Comparison of ENCODE assay signal across 14 cellular contexts in the genomic region with DNA sequence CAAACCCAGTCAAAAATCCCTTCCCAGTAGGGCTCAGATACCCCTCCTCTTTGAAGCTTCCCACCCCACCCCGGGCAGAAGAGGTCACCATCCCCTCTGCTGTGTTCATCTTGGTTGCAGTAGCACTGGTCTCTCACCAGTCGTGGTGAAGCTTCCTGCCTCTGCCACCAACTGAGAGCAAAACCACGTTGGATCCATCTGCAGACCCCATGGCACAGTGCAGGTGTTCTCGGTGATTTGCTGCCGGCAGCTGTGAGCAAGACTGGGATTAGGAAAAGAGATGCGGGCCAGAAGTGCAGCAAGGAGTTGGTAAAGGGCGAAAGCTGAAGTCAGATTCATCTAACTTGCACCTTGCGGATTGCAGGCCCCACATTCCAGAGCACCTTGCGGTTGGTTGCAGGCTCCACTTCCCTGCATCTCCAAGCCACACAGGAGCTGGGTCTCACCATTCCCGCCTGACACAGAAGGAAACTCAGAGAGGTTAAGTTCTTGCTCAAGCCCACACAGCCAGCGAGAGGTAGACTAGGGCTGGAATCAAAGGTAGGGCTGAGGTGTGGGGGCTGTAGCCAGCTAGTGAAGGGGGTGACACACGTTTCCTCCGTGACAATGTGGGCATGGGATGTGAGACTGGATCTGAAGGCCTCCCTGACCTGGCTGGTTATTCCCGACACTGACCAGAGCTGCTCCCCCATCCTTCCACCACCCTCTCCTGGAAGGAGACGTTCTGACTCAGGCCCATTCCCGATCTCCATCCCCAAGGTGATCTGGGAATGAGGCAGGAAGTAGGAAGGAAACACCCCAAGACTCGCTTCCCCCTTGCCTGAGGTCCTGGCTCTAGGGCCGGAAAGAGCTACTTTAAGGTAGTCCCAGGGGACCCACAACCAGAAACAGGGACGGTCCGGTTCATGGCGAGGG. TPM values are rescaled to one million over a fixed set of nuclear protein-coding genes. Genes with fewer than 3 reads are reported as not detected.
DNase-seq lines count a peak whose midpoint lies in the region; ATAC-seq and TF ChIP-seq lines count a peak whose summit lies in the region.
"Had no signal": no experiment of that assay in that cellular context is flagged by ENCODE, and none has a peak within 500 bp of the region (broad histone marks: within the 10 kb centered on the region; RNA-seq: fewer than 3 reads in every experiment).

No MANE protein-coding gene starts in this region.

- DNase-seq in natural killer cell treated with Interleukin-12 subunit alpha and Interleukin-12 subunit beta and Interleukin-15 and Interleukin-18, amount 100 ng/mL, for 72 hours (ENCODE audit: low spot score), result peak; percentile 44
- DNase-seq in natural killer cell, result no peak
- DNase-seq in osteoblast (ENCODE audit: insufficient read length, low spot score, missing footprints), result peak; percentile 72
- DNase-seq in NCI-H774 (lab: John Stamatoyannopoulos, UW), result no peak
- no peak for DNase-seq in activated gamma-delta T cell treated with Interleukin-2 at 50 U/mL for 16 hours
- no peak for DNase-seq in occipital lobe (lab: John Stamatoyannopoulos, UW)
- DNase-seq in GM13977 (ENCODE audit: low spot score), result no peak
- DNase-seq: activated CD8-positive, alpha-beta T cell treated with anti-CD3 and anti-CD28 coated beads, Interleukin-2, amount 10 ng/mL, durations not matched to agents 7 days and 5 days; naive B cell had no signal

- peak overlapping the region in 1 of 2 donors; percentile 41 for H3K4me3 ChIP-seq in gastroesophageal sphincter
- no peak overlapping the region for H3K4me3 ChIP-seq in osteoblast (ENCODE audit: insufficient read depth, low read length)
- H3K4me3 ChIP-seq: smooth muscle cell had no signal

- H3K9me3 Mint-ChIP-seq in natural killer cell treated with Interleukin-12 subunit alpha and Interleukin-12 subunit beta and Interleukin-15 and Interleukin-18, amount 100 ng/mL, for 72 hours, result no peaks in the 10 kb centered on the region
- H3K9me3 Mint-ChIP-seq in natural killer cell, result no peaks in the 10 kb centered on the region
- H3K9me3 Mint-ChIP-seq: activated T-helper 2 cell treated with anti-CD3 and anti-CD28 coated beads, Interferon-gamma antibody, Interleukin-2, Interleukin-4, amounts not matched to agents 10 μg/mL and 5 μg/mL and 100 μg/mL, durations not matched to agents 14 hours and 24 hours and 36 hours; naive B cell had no signal

- in situ Hi-C loops in GM13977 (cut with MboI; ENCODE audit: low pct_unique_long_range_greater_than_20kb, low sequenced_read_pairs, unreplicated experiment), result no loop called here

- no peaks in the 10 kb centered on the region for H4K20me1 ChIP-seq in osteoblast (ENCODE audit: insufficient read depth, low read length)

- H3K27me3 ChIP-seq in gastroesophageal sphincter, result peaks cover 61% of the 10 kb centered on the region
- H3K27me3 ChIP-seq in osteoblast (ENCODE audit: insufficient read depth, low read length), result peaks cover 32% of the 10 kb centered on the region

- no peak for ATAC-seq in natural killer cell treated with Interleukin-12 subunit alpha and Interleukin-12 subunit beta and Interleukin-15 and Interleukin-18, amount 100 ng/mL, for 72 hours
- no peak for ATAC-seq in natural killer cell
- ATAC-seq in gastroesophageal sphincter, result peak; percentile 54
- ATAC-seq: activated CD8-positive, alpha-beta T cell treated with anti-CD3 and anti-CD28 coated beads, Interleukin-2, amount 10 ng/mL, durations not matched to agents 7 days and 5 days had no signal

- H3K4me1 ChIP-seq in gastroesophageal sphincter (peaks cover 0 to 2% (median 0%) of the 10 kb centered on the region in 3 donors), osteoblast (ENCODE audit: insufficient read depth, low read length) (no peaks in the 10 kb centered on the region)

- H3K36me3 Mint-ChIP-seq in natural killer cell treated with Interleukin-12 subunit alpha and Interleukin-12 subunit beta and Interleukin-15 and Interleukin-18, amount 100 ng/mL, for 72 hours, result no peaks in the 10 kb centered on the region
- no peaks in the 10 kb centered on the region for H3K36me3 Mint-ChIP-seq in natural killer cell
- H3K36me3 Mint-ChIP-seq: naive B cell had no signal

- no peak overlapping the region for H3K4me3 Mint-ChIP-seq in natural killer cell treated with Interleukin-12 subunit alpha and Interleukin-12 subunit beta and Interleukin-15 and Interleukin-18, amount 100 ng/mL, for 72 hours
- no peak overlapping the region for H3K4me3 Mint-ChIP-seq in natural killer cell
- H3K4me3 Mint-ChIP-seq: activated CD8-positive, alpha-beta T cell treated with anti-CD3 and anti-CD28 coated beads, Interleukin-2, amount 10 ng/mL, durations not matched to agents 7 days and 5 days; naive B cell had no signal

- H3K27ac ChIP-seq in gastroesophageal sphincter, result peak overlapping the region in 3 of 4 donors; percentile 49 to 66 (median 63)
- H3K27ac ChIP-seq in osteoblast (ENCODE audit: low read depth, low read length), result no peak overlapping the region
- H3K27ac ChIP-seq: SK-N-MC had no signal

- H3K9me3 ChIP-seq in gastroesophageal sphincter, result no peaks in the 10 kb centered on the region
- H3K9me3 ChIP-seq in osteoblast (ENCODE audit: low read depth, low read length), result no peaks in the 10 kb centered on the region

- peaks cover 31 to 39% of the 10 kb centered on the region in 2 donors for H3K27me3 Mint-ChIP-seq in natural killer cell treated with Interleukin-12 subunit alpha and Interleukin-12 subunit beta and Interleukin-15 and Interleukin-18, amount 100 ng/mL, for 72 hours
- peaks cover 32 to 37% of the 10 kb centered on the region in 2 donors for H3K27me3 Mint-ChIP-seq in natural killer cell (ENCODE audit: low read depth in 2 of 2)

- no peak overlapping the region for H3K4me2 ChIP-seq in osteoblast (ENCODE audit: insufficient read depth, low read length)
- H3K4me2 ChIP-seq: smooth muscle cell had no signal

- no peak for TF ChIP-seq EP300 in gastroesophageal sphincter (IDR thresholded peaks at IDR 0.05)

- no peak overlapping the region for H2AFZ ChIP-seq in osteoblast (ENCODE audit: low read length)

- no peaks in the 10 kb centered on the region for H3K4me1 Mint-ChIP-seq in natural killer cell treated with Interleukin-12 subunit alpha and Interleukin-12 subunit beta and Interleukin-15 and Interleukin-18, amount 100 ng/mL, for 72 hours (ENCODE audit: low read depth in 2 of 2)
- H3K4me1 Mint-ChIP-seq in natural killer cell, result peaks cover 0 to 5% of the 10 kb centered on the region in 2 donors

- no peak for TF ChIP-seq POLR2A in gastroesophageal sphincter (IDR thresholded peaks at IDR 0.05)

- no peaks in the 10 kb centered on the region for H3K36me3 ChIP-seq in gastroesophageal sphincter
- H3K36me3 ChIP-seq in osteoblast (ENCODE audit: insufficient read depth, low read length), result no peaks in the 10 kb centered on the region

- H3K27ac Mint-ChIP-seq in natural killer cell treated with Interleukin-12 subunit alpha and Interleukin-12 subunit beta and Interleukin-15 and Interleukin-18, amount 100 ng/mL, for 72 hours, result no peak overlapping the region
- H3K27ac Mint-ChIP-seq in natural killer cell, result no peak overlapping the region
- H3K27ac Mint-ChIP-seq: activated CD8-positive, alpha-beta T cell treated with anti-CD3 and anti-CD28 coated beads, Interleukin-2, amount 10 ng/mL, durations not matched to agents 7 days and 5 days; activated T-helper 2 cell treated with anti-CD3 and anti-CD28 coated beads, Interferon-gamma antibody, Interleukin-2, Interleukin-4, amounts not matched to agents 10 μg/mL and 5 μg/mL and 100 μg/mL, durations not matched to agents 14 hours and 24 hours and 36 hours; naive B cell had no signal

- TF ChIP-seq CTCF in natural killer cell (IDR thresholded peaks at IDR 0.05) (no peak), gastroesophageal sphincter (IDR thresholded peaks at IDR 0.05) (no peak), osteoblast (IDR thresholded peaks at IDR 0.05; ENCODE audit: extremely low read depth, low read depth, low read length) (no peak), GM13977 (IDR thresholded peaks at IDR 0.05; ENCODE audit: extremely low read depth, insufficient read depth, missing control alignments) (no peak)

- WGBS in gastroesophageal sphincter (ENCODE audit: low coverage in 1 of 2), 2 donors, result 42 to 75% methylated on average over 5 to 6 of the region's 21 CpGs

- no peaks in the 10 kb centered on the region for H3K79me2 ChIP-seq in osteoblast (ENCODE audit: insufficient read depth, low read length)

- intact Hi-C loops in natural killer cell (cut with micrococcal nuclease), result no loop called here

RNA-seq across cellular contexts. Expression of gene FAM110D, which starts 3.3 kb away (rescaled TPM):
- total RNA-seq in natural killer cell treated with Interleukin-12 subunit alpha and Interleukin-12 subunit beta and Interleukin-15 and Interleukin-18, amount 100 ng/mL, for 72 hours, result not detected
- not detected for total RNA-seq in natural killer cell
- 10 to 100 TPM in 1 of 4 donors, 1 to 10 TPM in 3; 3.4 to 12.5 (median 7.7) TPM for total RNA-seq in gastroesophageal sphincter
- total RNA-seq in osteoblast, result not detected in 2 replicates
- 0.47 TPM for total RNA-seq in occipital lobe
- total RNA-seq: activated CD8-positive, alpha-beta T cell treated with anti-CD3 and anti-CD28 coated beads, Interleukin-2, amount 10 ng/mL, durations not matched to agents 7 days and 5 days; activated T-helper 2 cell treated with anti-CD3 and anti-CD28 coated beads, Interferon-gamma antibody, Interleukin-2, Interleukin-4, amounts not matched to agents 10 μg/mL and 5 μg/mL and 100 μg/mL, durations not matched to agents 14 hours and 24 hours and 36 hours; smooth muscle cell had no signal

RNA-seq across cellular contexts. Expression of gene C1orf232, which starts 13.1 kb away (rescaled TPM):
- not detected for total RNA-seq in natural killer cell treated with Interleukin-12 subunit alpha and Interleukin-12 subunit beta and Interleukin-15 and Interleukin-18, amount 100 ng/mL, for 72 hours
- total RNA-seq in natural killer cell (not detected), gastroesophageal sphincter (not detected), osteoblast (not detected in 2 replicates), occipital lobe (not detected)
- total RNA-seq: activated CD8-positive, alpha-beta T cell treated with anti-CD3 and anti-CD28 coated beads, Interleukin-2, amount 10 ng/mL, durations not matched to agents 7 days and 5 days; activated T-helper 2 cell treated with anti-CD3 and anti-CD28 coated beads, Interferon-gamma antibody, Interleukin-2, Interleukin-4, amounts not matched to agents 10 μg/mL and 5 μg/mL and 100 μg/mL, durations not matched to agents 14 hours and 24 hours and 36 hours; glomerular endothelial cell; smooth muscle cell had no signal

RNA-seq across cellular contexts. Expression of gene ZNF593, which starts 14.1 kb away (rescaled TPM):
- 10 to 100 TPM; 36.6 to 73.8 TPM for total RNA-seq in natural killer cell treated with Interleukin-12 subunit alpha and Interleukin-12 subunit beta and Interleukin-15 and Interleukin-18, amount 100 ng/mL, for 72 hours
- total RNA-seq in natural killer cell (10 to 100 TPM in 2 of 3 donors, 1 to 10 TPM in 1; 8.6 to 17.8 (median 15.6) TPM), gastroesophageal sphincter (10 to 100 TPM in 3 of 4 donors, 1 to 10 TPM in 1; 5.0 to 22.8 (median 16.6) TPM), osteoblast (21.2 and 29.0 TPM in 2 replicates), occipital lobe (8.0 TPM)

RNA-seq across cellular contexts. Expression of gene ZNF593OS, which starts 16.0 kb away (rescaled TPM):
- not detected for total RNA-seq in natural killer cell treated with Interleukin-12 subunit alpha and Interleukin-12 subunit beta and Interleukin-15 and Interleukin-18, amount 100 ng/mL, for 72 hours
- total RNA-seq in natural killer cell, result not detected
- total RNA-seq in gastroesophageal sphincter, result not detected
- total RNA-seq in osteoblast, result not detected in 2 replicates
- total RNA-seq in occipital lobe, result not detected
- total RNA-seq: activated CD8-positive, alpha-beta T cell treated with anti-CD3 and anti-CD28 coated beads, Interleukin-2, amount 10 ng/mL, durations not matched to agents 7 days and 5 days; activated T-helper 2 cell treated with anti-CD3 and anti-CD28 coated beads, Interferon-gamma antibody, Interleukin-2, Interleukin-4, amounts not matched to agents 10 μg/mL and 5 μg/mL and 100 μg/mL, durations not matched to agents 14 hours and 24 hours and 36 hours; glomerular endothelial cell; smooth muscle cell had no signal

RNA-seq across cellular contexts. Expression of gene CNKSR1, which starts 21.7 kb away (rescaled TPM):
- total RNA-seq in natural killer cell treated with Interleukin-12 subunit alpha and Interleukin-12 subunit beta and Interleukin-15 and Interleukin-18, amount 100 ng/mL, for 72 hours, result 1 to 10 TPM in 1 of 2 donors, not detected in 1; 2.5 TPM
- 1 to 10 TPM in 2 of 3 donors, under 1 TPM in 1; 0.89 to 1.9 (median 1.0) TPM for total RNA-seq in natural killer cell
- 1 to 10 TPM in 2 of 4 donors, under 1 TPM in 1, not detected in 1; 0.81 to 1.7 (median 1.1) TPM for total RNA-seq in gastroesophageal sphincter
- under 0.01 TPM in 1 of 2 replicates, not detected in the other for total RNA-seq in osteoblast
- 3.1 TPM for total RNA-seq in occipital lobe
- total RNA-seq: glomerular endothelial cell had no signal

Comparison
In these comparisons a context has a peak if more than half of its experiments do, and no peak if none do; other contexts are left out.
1. DNase-seq: peak in natural killer cell treated with Interleukin-12 subunit alpha and Interleukin-12 subunit beta and Interleukin-15 and Interleukin-18, amount 100 ng/mL, for 72 hours (single experiment) and osteoblast (single experiment); none in natural killer cell (single experiment), NCI-H774 (single experiment), activated gamma-delta T cell treated with Interleukin-2 at 50 U/mL for 16 hours (single experiment), occipital lobe (single experiment) and GM13977 (single experiment).